ENCODE assay signal across 22 cellular contexts in the genomic region with DNA sequence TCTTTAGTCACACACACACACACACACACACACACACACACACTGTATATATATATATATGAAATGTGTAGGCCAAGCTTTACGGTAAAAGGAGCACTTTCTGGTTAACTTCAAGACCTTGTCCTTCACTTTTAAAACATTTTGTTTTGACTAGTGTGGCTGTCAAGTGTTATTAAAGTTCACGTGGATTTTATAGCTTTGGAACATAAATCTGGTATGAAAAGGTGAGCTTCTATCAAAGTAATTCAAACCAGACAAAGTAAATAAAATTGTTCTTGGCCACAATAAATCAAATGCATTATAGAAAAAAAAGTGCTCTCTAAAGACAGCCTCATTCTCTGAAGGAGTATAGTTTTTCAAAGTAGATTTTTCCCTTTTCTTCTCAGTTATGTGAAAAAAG.
"Had no signal": no experiment of that assay in that cellular context is flagged by ENCODE, and none has a peak within 500 bp of the region (broad histone marks: within the 10 kb centered on the region; RNA-seq: fewer than 3 reads in every experiment).

No MANE protein-coding gene starts in this region.

- H3K4me3 ChIP-seq: esophagus squamous epithelium, gastrocnemius medialis, heart right ventricle, left lung, lower lobe of right lung had no signal

- ATAC-seq: effector memory CD8-positive, alpha-beta T cell; esophagus mucosa; gastrocnemius medialis; left colon; left lung; lower lobe of right lung; naive thymus-derived CD4-positive, alpha-beta T cell had no signal

- H3K36me3 ChIP-seq: esophagus squamous epithelium, gastrocnemius medialis, left lung, lower lobe of right lung had no signal

- H3K4me1 ChIP-seq: esophagus squamous epithelium, gastrocnemius medialis, left lung, lower lobe of right lung had no signal

- H3K9me3 ChIP-seq: esophagus squamous epithelium, gastrocnemius medialis, heart right ventricle, left lung, lower lobe of right lung had no signal

- H3K27ac ChIP-seq: epithelial cell of prostate, esophagus squamous epithelium, gastrocnemius medialis, heart right ventricle, left lung, lower lobe of right lung had no signal

- DNase-seq: cortex of kidney; effector CD8-positive, alpha-beta T cell; effector memory CD8-positive, alpha-beta T cell; endodermal cell; erythroblast; esophagus squamous epithelium; foreskin fibroblast; foreskin melanocyte; gastrocnemius medialis; glutamatergic neuron; head of caudate nucleus; heart right ventricle; hippocampal formation; left colon; left ventricle myocardium superior; lower lobe of right lung; mesenchymal stem cell; midbrain; naive thymus-derived CD4-positive, alpha-beta T cell had no signal

- H3K27me3 ChIP-seq: esophagus squamous epithelium, gastrocnemius medialis, heart right ventricle, left lung had no signal
